Comparison of ENCODE assay signal across 9 cellular contexts in genomic region chrX:68822641-68823410, GRCh38. TPM values are rescaled to one million over a fixed set of nuclear protein-coding genes. Genes with fewer than 3 reads are reported as not detected.
DNase-seq lines count a peak whose midpoint lies in the region; ATAC-seq and TF ChIP-seq lines count a peak whose summit lies in the region.
"Had no signal": no experiment of that assay in that cellular context is flagged by ENCODE, and none has a peak within 500 bp of the region (broad histone marks: within the 10 kb centered on the region; RNA-seq: fewer than 3 reads in every experiment).

No MANE protein-coding gene starts in this region.

- H3K36me3 ChIP-seq in esophagus muscularis mucosa (no peaks in the 10 kb centered on the region), neural cell (ENCODE audit: insufficient read depth, low read length) (no peaks in the 10 kb centered on the region)

- no peaks in the 10 kb centered on the region for H3K27me3 Mint-ChIP-seq in activated CD4-positive, alpha-beta T cell treated with anti-CD3 and anti-CD28 coated beads, Interleukin-2, amount 10 ng/mL, durations not matched to agents 7 days and 5 days
- H3K27me3 Mint-ChIP-seq: activated naive CD8-positive, alpha-beta T cell had no signal

- TF ChIP-seq CTCF in esophagus muscularis mucosa (IDR thresholded peaks at IDR 0.05) (peak; percentile 48 to 72 (median 61)), neural cell (IDR thresholded peaks at IDR 0.05; ENCODE audit: poor library complexity, severe bottlenecking) (peak; percentile 74)

- intact Hi-C loops in esophagus muscularis mucosa (cut with DNase I), result loop anchor here (5.0 to 10.0 kb wide), 2 partner anchors 312 to 564 kb away; no protein-coding TSS in a partner anchor

- ATAC-seq in HG02885 (IDR thresholded peaks at IDR 0.05; ENCODE audit: poor library complexity, unreplicated experiment) (peak; percentile 69), HG03565 (IDR thresholded peaks at IDR 0.05; ENCODE audit: unreplicated experiment) (no peak)

- H3K9me3 Mint-ChIP-seq in activated CD4-positive, alpha-beta T cell treated with anti-CD3 and anti-CD28 coated beads, Interleukin-2, amount 10 ng/mL, durations not matched to agents 7 days and 5 days, result no peaks in the 10 kb centered on the region

- WGBS in esophagus muscularis mucosa, result 23% methylated on average over 11 of the region's 14 CpGs

- H3K9me3 ChIP-seq in esophagus muscularis mucosa, result no peaks in the 10 kb centered on the region
- H3K9me3 ChIP-seq in neural cell (ENCODE audit: low read length), result no peaks in the 10 kb centered on the region

- no peaks in the 10 kb centered on the region for H3K36me3 Mint-ChIP-seq in activated CD4-positive, alpha-beta T cell treated with anti-CD3 and anti-CD28 coated beads, Interleukin-2, amount 10 ng/mL, durations not matched to agents 7 days and 5 days (ENCODE audit: low read depth)
- H3K36me3 Mint-ChIP-seq: activated naive CD8-positive, alpha-beta T cell had no signal

- POLR2A ChIA-PET in activated CD4-positive, alpha-beta T cell treated with anti-CD3 and anti-CD28 coated beads, Interleukin-2, amount 10 ng/mL, durations not matched to agents 7 days and 5 days (lab: Charles Lee), result no interaction called here

- CTCF ChIA-PET in activated CD4-positive, alpha-beta T cell treated with anti-CD3 and anti-CD28 coated beads, Interleukin-2, amount 10 ng/mL, durations not matched to agents 7 days and 5 days (lab: Charles Lee), result interaction anchor here (0.8 to 1.0 kb wide), 2 partner anchors 80 to 466 kb away, joined by 3 read pairs; no protein-coding TSS in a partner anchor

- peaks cover 3 to 9% (median 6%) of the 10 kb centered on the region in 4 donors for H3K4me1 ChIP-seq in esophagus muscularis mucosa

- H3K27me3 ChIP-seq in esophagus muscularis mucosa, result peaks cover 0 to 5% (median 0%) of the 10 kb centered on the region in 4 donors
- no peaks in the 10 kb centered on the region for H3K27me3 ChIP-seq in neural cell (ENCODE audit: insufficient read depth, low read depth, low read length)

- H3K9me2 ChIP-seq in neural cell (ENCODE audit: insufficient read depth, low read length), result no peaks in the 10 kb centered on the region

- H3K9ac ChIP-seq in neural cell (ENCODE audit: low read length), result no peak overlapping the region

- TF ChIP-seq POLR2A in esophagus muscularis mucosa (IDR thresholded peaks at IDR 0.05; ENCODE audit: low read depth), result no peak

- no peak overlapping the region for H2AFZ ChIP-seq in neural cell (ENCODE audit: low read depth, low read length)

- DNase-seq in activated CD4-positive, alpha-beta T cell treated with anti-CD3 and anti-CD28 coated beads for 48 hours, result peak; percentile 12
- DNase-seq in activated CD4-positive, alpha-beta T cell treated with anti-CD3 and anti-CD28 coated beads, Interleukin-2, amount 10 ng/mL, durations not matched to agents 7 days and 5 days, result no peak
- DNase-seq in RPMI8226 (peak; percentile 37), esophagus muscularis mucosa (ENCODE audit: extremely low spot score) (peak; percentile 70), T1000 (lab: John Stamatoyannopoulos, UW) (no peak)

- TF ChIP-seq RAD21 in neural cell (conservative IDR thresholded peaks at IDR 0.05), result peak; percentile 79

- no peak overlapping the region for H3K27ac Mint-ChIP-seq in activated CD4-positive, alpha-beta T cell treated with anti-CD3 and anti-CD28 coated beads, Interleukin-2, amount 10 ng/mL, durations not matched to agents 7 days and 5 days
- H3K27ac Mint-ChIP-seq: activated naive CD8-positive, alpha-beta T cell had no signal

- no peaks in the 10 kb centered on the region for H3K79me2 ChIP-seq in neural cell (replicated peaks; ENCODE audit: insufficient read depth, low read length)

- H3K4me3 ChIP-seq in esophagus muscularis mucosa (no peak overlapping the region), neural cell (ENCODE audit: low read length) (no peak overlapping the region)

- peaks cover 2% of the 10 kb centered on the region for H3K4me1 Mint-ChIP-seq in activated CD4-positive, alpha-beta T cell treated with anti-CD3 and anti-CD28 coated beads, Interleukin-2, amount 10 ng/mL, durations not matched to agents 7 days and 5 days

- H3K27ac ChIP-seq in esophagus muscularis mucosa (replicated peaks in 1 of 4) (no peak overlapping the region), neural cell (ENCODE audit: low read length) (no peak overlapping the region)

- TF ChIP-seq EP300 in esophagus muscularis mucosa (IDR thresholded peaks at IDR 0.05) (no peak), neural cell (conservative IDR thresholded peaks at IDR 0.05; ENCODE audit: poor library complexity, severe bottlenecking) (no peak)

- H3F3A ChIP-seq in neural cell (ENCODE audit: insufficient read depth, low read length, poor library complexity, severe bottlenecking), result no peaks in the 10 kb centered on the region

- H4K20me1 ChIP-seq in neural cell (ENCODE audit: insufficient read depth), result no peaks in the 10 kb centered on the region

- H3K4me3 Mint-ChIP-seq in activated CD4-positive, alpha-beta T cell treated with anti-CD3 and anti-CD28 coated beads, Interleukin-2, amount 10 ng/mL, durations not matched to agents 7 days and 5 days, result no peak overlapping the region
- H3K4me3 Mint-ChIP-seq: activated naive CD8-positive, alpha-beta T cell had no signal

- no peak overlapping the region for H3K4me2 ChIP-seq in neural cell (ENCODE audit: low read length)

TF ChIP-seq in neural cell, 6 proteins besides CTCF, POLR2A, EP300 and RAD21:
- no peak for TF ChIP-seq POLR2AphosphoS5 (IDR thresholded peaks at IDR 0.05)
- no peak for TF ChIP-seq TAF1 (IDR thresholded peaks at IDR 0.05; ENCODE audit: low read depth)
- no peak for TF ChIP-seq EZH2 (IDR thresholded peaks at IDR 0.05; ENCODE audit: borderline replicate concordance, insufficient read depth, low read length, poor library complexity, severe bottlenecking)
- TF ChIP-seq SMC3 (conservative IDR thresholded peaks at IDR 0.05; ENCODE audit: poor library complexity), result peak; percentile 78

RNA-seq across cellular contexts. Expression of gene EFNB1, which starts 6.0 kb away (rescaled TPM):
- 1 to 10 TPM; 3.8 to 4.6 TPM for total RNA-seq in activated CD4-positive, alpha-beta T cell treated with anti-CD3 and anti-CD28 coated beads, Interleukin-2, amount 10 ng/mL, durations not matched to agents 7 days and 5 days
- 10 to 100 TPM; 16.2 to 37.3 (median 23.9) TPM for total RNA-seq in esophagus muscularis mucosa
- 25.5 and 27.8 TPM in 2 replicates for polyA plus RNA-seq in neural cell
- 34.5 and 38.5 TPM in 2 replicates for polyA minus RNA-seq in neural cell

Comparison
In these comparisons a context has a peak if more than half of its experiments do, and no peak if none do; other contexts are left out.
1. DNase-seq: peak in activated CD4-positive, alpha-beta T cell treated with anti-CD3 and anti-CD28 coated beads for 48 hours (single experiment), RPMI8226 (single experiment) and esophagus muscularis mucosa (single experiment); none in activated CD4-positive, alpha-beta T cell treated with anti-CD3 and anti-CD28 coated beads, Interleukin-2, amount 10 ng/mL, durations not matched to agents 7 days and 5 days (single experiment) and T1000 (single experiment).